2 cellular contexts compared by ENCODE assay signal in the genomic region with DNA sequence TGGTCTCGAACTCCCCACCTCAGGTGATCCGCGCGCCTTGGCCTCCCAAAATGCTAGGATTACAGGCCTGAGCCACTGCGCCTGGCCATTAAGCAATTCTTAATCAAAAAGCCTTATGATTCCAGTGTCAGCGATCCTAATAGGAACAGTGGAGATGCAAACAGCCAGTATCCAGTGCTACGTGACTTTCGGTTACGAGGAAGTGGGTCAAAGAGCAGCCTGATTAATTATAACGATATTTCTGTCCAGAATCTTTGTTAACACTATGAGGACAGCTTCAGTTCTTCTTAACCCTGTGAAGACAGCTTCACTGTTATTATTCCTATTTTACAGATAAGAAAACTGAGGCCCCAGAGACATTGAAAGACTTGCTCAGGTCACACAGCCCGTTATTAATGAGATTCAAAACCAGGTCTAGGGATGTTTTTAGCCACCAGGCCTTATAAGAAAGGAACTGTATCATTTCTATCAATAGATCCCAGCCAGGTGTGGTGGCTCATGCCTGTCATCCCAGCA.
A peak's percentile ranks its signal among the peaks of the same experiment; 100 is the strongest.
TF ChIP-seq lines count a peak whose summit lies in the region.

No MANE protein-coding gene starts in this region.

TF ChIP-seq in HepG2, 621 proteins besides CTCF, POLR2A, EP300 and RAD21:
- TF ChIP-seq ZNF629 (CRISPR knock-in tag; conservative IDR thresholded peaks at IDR 0.05) (peak; percentile 80), ZNF670 (CRISPR knock-in tag; IDR thresholded peaks at IDR 0.05; ENCODE audit: borderline replicate concordance) (no peak), ZNF709 (CRISPR knock-in tag; IDR thresholded peaks at IDR 0.05) (peak; percentile 33; the same call in 1 of the 2 replicates), NFKBIZ (CRISPR knock-in tag; IDR thresholded peaks at IDR 0.05) (0 out of 2 replicates have a peak, but pooled peaks have one; percentile 5)

TF ChIP-seq in endothelial cell of umbilical vein, 7 proteins besides CTCF, POLR2A, EP300 and RAD21:
- TF ChIP-seq EZH2 (IDR thresholded peaks at IDR 0.05; ENCODE audit: borderline replicate concordance, low read depth, low read length, severe bottlenecking) (no peak), POLR2AphosphoS5 (IDR thresholded peaks at IDR 0.05; ENCODE audit: insufficient read depth, low read depth, low read length) (no peak), GATA2 (IDR thresholded peaks at IDR 0.05; ENCODE audit: insufficient read depth, insufficient read length, low read depth, low read length) (no peak)
TF ChIP-seq in endothelial cell of umbilical vein: peak in this region for 0.
